3 cellular contexts compared by ENCODE assay signal in the genomic region with DNA sequence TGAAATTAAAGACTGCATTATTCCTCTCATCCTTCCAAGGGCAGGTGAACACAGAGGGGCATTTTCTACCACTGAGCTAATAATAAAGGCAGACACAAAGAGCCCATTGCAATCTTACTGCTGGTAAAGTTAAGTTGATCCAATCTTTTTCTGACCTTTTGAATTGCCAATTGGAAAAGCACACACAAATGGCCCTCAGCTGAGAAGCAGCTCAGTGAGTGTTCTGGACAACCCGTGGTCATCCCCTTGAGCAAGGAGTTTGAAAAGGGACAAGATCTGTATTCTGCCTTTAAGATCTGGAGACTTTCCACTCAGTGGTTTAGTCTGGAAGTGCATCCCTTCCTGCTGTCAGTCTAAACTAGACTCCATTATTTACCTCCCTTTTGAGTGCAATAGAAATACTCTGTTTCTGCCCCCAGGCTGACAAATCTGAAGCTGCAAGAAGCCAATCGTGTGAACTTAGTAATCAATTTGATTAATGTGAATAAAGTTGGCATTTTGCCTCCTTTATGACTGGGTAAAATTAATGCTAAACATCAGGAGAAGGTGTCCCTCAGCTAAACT.
TF ChIP-seq lines count a peak whose summit lies in the region.

No MANE protein-coding gene starts in this region.

TF ChIP-seq in SK-N-SH treated with all-trans-retinoic acid at 6 μM for 48 hours, 23 proteins besides CTCF, POLR2A, EP300 and RAD21 (continued from another document):
- TF ChIP-seq, protein P1, sequence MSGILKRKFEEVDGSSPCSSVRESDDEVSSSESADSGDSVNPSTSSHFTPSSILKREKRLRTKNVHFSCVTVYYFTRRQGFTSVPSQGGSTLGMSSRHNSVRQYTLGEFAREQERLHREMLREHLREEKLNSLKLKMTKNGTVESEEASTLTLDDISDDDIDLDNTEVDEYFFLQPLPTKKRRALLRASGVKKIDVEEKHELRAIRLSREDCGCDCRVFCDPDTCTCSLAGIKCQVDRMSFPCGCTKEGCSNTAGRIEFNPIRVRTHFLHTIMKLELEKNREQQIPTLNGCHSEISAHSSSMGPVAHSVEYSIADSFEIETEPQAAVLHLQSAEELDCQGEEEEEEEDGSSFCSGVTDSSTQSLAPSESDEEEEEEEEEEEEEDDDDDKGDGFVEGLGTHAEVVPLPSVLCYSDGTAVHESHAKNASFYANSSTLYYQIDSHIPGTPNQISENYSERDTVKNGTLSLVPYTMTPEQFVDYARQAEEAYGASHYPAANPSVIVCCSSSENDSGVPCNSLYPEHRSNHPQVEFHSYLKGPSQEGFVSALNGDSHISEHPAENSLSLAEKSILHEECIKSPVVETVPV (CRISPR knock-in tag; IDR thresholded peaks at IDR 0.05), result no peak
- TF ChIP-seq RARB (CRISPR knock-in tag; IDR thresholded peaks at IDR 0.05) (no peak), PPARA (CRISPR knock-in tag; IDR thresholded peaks at IDR 0.05; ENCODE audit: borderline replicate concordance) (no peak), OSR1 (CRISPR knock-in tag; IDR thresholded peaks at IDR 0.05) (no peak), ZNF70 (CRISPR knock-in tag; IDR thresholded peaks at IDR 0.05) (no peak)
- TF ChIP-seq, protein P2, sequence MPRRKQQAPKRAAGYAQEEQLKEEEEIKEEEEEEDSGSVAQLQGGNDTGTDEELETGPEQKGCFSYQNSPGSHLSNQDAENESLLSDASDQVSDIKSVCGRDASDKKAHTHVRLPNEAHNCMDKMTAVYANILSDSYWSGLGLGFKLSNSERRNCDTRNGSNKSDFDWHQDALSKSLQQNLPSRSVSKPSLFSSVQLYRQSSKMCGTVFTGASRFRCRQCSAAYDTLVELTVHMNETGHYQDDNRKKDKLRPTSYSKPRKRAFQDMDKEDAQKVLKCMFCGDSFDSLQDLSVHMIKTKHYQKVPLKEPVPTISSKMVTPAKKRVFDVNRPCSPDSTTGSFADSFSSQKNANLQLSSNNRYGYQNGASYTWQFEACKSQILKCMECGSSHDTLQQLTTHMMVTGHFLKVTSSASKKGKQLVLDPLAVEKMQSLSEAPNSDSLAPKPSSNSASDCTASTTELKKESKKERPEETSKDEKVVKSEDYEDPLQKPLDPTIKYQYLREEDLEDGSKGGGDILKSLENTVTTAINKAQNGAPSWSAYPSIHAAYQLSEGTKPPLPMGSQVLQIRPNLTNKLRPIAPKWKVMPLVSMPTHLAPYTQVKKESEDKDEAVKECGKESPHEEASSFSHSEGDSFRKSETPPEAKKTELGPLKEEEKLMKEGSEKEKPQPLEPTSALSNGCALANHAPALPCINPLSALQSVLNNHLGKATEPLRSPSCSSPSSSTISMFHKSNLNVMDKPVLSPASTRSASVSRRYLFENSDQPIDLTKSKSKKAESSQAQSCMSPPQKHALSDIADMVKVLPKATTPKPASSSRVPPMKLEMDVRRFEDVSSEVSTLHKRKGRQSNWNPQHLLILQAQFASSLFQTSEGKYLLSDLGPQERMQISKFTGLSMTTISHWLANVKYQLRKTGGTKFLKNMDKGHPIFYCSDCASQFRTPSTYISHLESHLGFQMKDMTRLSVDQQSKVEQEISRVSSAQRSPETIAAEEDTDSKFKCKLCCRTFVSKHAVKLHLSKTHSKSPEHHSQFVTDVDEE (CRISPR knock-in tag; IDR thresholded peaks at IDR 0.05), result no peak
- TF ChIP-seq, protein P3, sequence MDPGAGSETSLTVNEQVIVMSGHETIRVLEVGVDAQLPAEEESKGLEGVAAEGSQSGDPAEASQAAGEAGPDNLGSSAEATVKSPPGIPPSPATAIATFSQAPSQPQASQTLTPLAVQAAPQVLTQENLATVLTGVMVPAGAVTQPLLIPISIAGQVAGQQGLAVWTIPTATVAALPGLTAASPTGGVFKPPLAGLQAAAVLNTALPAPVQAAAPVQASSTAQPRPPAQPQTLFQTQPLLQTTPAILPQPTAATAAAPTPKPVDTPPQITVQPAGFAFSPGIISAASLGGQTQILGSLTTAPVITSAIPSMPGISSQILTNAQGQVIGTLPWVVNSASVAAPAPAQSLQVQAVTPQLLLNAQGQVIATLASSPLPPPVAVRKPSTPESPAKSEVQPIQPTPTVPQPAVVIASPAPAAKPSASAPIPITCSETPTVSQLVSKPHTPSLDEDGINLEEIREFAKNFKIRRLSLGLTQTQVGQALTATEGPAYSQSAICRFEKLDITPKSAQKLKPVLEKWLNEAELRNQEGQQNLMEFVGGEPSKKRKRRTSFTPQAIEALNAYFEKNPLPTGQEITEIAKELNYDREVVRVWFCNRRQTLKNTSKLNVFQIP (CRISPR knock-in tag; IDR thresholded peaks at IDR 0.05; ENCODE audit: borderline replicate concordance, low read depth), result no peak
TF ChIP-seq in SK-N-SH treated with all-trans-retinoic acid at 6 μM for 48 hours: peak in this region for 0.

TF ChIP-seq in SK-N-SH, 30 proteins besides CTCF, POLR2A, EP300 and RAD21 (continued from another document):
- TF ChIP-seq POLR2AphosphoS5 (IDR thresholded peaks at IDR 0.05; ENCODE audit: low read depth, low read length), result no peak
- TF ChIP-seq JUND (IDR thresholded peaks at IDR 0.05), result no peak
- no peak for TF ChIP-seq TEAD4 (IDR thresholded peaks at IDR 0.05; ENCODE audit: borderline replicate concordance, insufficient read depth)
- no peak for TF ChIP-seq MEF2A (IDR thresholded peaks at IDR 0.05; ENCODE audit: borderline replicate concordance, low read depth)
- TF ChIP-seq GABPA (IDR thresholded peaks at IDR 0.05; ENCODE audit: low read depth), result no peak
- no peak for TF ChIP-seq RXRA (IDR thresholded peaks at IDR 0.05; ENCODE audit: borderline replicate concordance, low read depth)
- TF ChIP-seq, protein P4, sequence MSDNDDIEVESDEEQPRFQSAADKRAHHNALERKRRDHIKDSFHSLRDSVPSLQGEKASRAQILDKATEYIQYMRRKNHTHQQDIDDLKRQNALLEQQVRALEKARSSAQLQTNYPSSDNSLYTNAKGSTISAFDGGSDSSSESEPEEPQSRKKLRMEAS (IDR thresholded peaks at IDR 0.05; ENCODE audit: low read depth), result no peak
- TF ChIP-seq ELF1 (IDR thresholded peaks at IDR 0.05), result no peak
- TF ChIP-seq SMC3 (IDR thresholded peaks at IDR 0.05; ENCODE audit: low read depth, low read length), result no peak
TF ChIP-seq in SK-N-SH: peak in this region for 0.

TF ChIP-seq in WTC11, 78 proteins besides CTCF, POLR2A, EP300 and RAD21 (continued from another document):
- TF ChIP-seq ZNF396 (CRISPR knock-in tag; IDR thresholded peaks at IDR 0.05; ENCODE audit: borderline replicate concordance) (no peak), NR3C1 (CRISPR knock-in tag; conservative IDR thresholded peaks at IDR 0.05; ENCODE audit: low read depth) (no peak), FOXP1 (CRISPR knock-in tag; IDR thresholded peaks at IDR 0.05; ENCODE audit: borderline replicate concordance) (no peak), ZNF317 (CRISPR knock-in tag; IDR thresholded peaks at IDR 0.05; ENCODE audit: borderline replicate concordance, low read depth) (no peak), HMGA2 (CRISPR knock-in tag; IDR thresholded peaks at IDR 0.05) (no peak), NR1H2 (CRISPR knock-in tag; IDR thresholded peaks at IDR 0.05) (no peak), RELA (CRISPR knock-in tag; IDR thresholded peaks at IDR 0.05; ENCODE audit: borderline replicate concordance) (no peak)
- TF ChIP-seq, protein P5, sequence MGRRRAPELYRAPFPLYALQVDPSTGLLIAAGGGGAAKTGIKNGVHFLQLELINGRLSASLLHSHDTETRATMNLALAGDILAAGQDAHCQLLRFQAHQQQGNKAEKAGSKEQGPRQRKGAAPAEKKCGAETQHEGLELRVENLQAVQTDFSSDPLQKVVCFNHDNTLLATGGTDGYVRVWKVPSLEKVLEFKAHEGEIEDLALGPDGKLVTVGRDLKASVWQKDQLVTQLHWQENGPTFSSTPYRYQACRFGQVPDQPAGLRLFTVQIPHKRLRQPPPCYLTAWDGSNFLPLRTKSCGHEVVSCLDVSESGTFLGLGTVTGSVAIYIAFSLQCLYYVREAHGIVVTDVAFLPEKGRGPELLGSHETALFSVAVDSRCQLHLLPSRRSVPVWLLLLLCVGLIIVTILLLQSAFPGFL (CRISPR knock-in tag; IDR thresholded peaks at IDR 0.05; ENCODE audit: borderline replicate concordance), result no peak
- TF ChIP-seq, protein P6, sequence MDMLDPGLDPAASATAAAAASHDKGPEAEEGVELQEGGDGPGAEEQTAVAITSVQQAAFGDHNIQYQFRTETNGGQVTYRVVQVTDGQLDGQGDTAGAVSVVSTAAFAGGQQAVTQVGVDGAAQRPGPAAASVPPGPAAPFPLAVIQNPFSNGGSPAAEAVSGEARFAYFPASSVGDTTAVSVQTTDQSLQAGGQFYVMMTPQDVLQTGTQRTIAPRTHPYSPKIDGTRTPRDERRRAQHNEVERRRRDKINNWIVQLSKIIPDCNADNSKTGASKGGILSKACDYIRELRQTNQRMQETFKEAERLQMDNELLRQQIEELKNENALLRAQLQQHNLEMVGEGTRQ (CRISPR knock-in tag; IDR thresholded peaks at IDR 0.05), result no peak
- TF ChIP-seq, protein P7, sequence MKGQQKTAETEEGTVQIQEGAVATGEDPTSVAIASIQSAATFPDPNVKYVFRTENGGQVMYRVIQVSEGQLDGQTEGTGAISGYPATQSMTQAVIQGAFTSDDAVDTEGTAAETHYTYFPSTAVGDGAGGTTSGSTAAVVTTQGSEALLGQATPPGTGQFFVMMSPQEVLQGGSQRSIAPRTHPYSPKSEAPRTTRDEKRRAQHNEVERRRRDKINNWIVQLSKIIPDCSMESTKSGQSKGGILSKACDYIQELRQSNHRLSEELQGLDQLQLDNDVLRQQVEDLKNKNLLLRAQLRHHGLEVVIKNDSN (CRISPR knock-in tag; IDR thresholded peaks at IDR 0.05), result no peak
- TF ChIP-seq, protein P8, sequence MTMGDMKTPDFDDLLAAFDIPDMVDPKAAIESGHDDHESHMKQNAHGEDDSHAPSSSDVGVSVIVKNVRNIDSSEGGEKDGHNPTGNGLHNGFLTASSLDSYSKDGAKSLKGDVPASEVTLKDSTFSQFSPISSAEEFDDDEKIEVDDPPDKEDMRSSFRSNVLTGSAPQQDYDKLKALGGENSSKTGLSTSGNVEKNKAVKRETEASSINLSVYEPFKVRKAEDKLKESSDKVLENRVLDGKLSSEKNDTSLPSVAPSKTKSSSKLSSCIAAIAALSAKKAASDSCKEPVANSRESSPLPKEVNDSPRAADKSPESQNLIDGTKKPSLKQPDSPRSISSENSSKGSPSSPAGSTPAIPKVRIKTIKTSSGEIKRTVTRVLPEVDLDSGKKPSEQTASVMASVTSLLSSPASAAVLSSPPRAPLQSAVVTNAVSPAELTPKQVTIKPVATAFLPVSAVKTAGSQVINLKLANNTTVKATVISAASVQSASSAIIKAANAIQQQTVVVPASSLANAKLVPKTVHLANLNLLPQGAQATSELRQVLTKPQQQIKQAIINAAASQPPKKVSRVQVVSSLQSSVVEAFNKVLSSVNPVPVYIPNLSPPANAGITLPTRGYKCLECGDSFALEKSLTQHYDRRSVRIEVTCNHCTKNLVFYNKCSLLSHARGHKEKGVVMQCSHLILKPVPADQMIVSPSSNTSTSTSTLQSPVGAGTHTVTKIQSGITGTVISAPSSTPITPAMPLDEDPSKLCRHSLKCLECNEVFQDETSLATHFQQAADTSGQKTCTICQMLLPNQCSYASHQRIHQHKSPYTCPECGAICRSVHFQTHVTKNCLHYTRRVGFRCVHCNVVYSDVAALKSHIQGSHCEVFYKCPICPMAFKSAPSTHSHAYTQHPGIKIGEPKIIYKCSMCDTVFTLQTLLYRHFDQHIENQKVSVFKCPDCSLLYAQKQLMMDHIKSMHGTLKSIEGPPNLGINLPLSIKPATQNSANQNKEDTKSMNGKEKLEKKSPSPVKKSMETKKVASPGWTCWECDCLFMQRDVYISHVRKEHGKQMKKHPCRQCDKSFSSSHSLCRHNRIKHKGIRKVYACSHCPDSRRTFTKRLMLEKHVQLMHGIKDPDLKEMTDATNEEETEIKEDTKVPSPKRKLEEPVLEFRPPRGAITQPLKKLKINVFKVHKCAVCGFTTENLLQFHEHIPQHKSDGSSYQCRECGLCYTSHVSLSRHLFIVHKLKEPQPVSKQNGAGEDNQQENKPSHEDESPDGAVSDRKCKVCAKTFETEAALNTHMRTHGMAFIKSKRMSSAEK (CRISPR knock-in tag; IDR thresholded peaks at IDR 0.05; ENCODE audit: borderline replicate concordance), result no peak
- TF ChIP-seq, protein P4 (CRISPR knock-in tag; IDR thresholded peaks at IDR 0.05), result no peak
- TF ChIP-seq, protein P9, sequence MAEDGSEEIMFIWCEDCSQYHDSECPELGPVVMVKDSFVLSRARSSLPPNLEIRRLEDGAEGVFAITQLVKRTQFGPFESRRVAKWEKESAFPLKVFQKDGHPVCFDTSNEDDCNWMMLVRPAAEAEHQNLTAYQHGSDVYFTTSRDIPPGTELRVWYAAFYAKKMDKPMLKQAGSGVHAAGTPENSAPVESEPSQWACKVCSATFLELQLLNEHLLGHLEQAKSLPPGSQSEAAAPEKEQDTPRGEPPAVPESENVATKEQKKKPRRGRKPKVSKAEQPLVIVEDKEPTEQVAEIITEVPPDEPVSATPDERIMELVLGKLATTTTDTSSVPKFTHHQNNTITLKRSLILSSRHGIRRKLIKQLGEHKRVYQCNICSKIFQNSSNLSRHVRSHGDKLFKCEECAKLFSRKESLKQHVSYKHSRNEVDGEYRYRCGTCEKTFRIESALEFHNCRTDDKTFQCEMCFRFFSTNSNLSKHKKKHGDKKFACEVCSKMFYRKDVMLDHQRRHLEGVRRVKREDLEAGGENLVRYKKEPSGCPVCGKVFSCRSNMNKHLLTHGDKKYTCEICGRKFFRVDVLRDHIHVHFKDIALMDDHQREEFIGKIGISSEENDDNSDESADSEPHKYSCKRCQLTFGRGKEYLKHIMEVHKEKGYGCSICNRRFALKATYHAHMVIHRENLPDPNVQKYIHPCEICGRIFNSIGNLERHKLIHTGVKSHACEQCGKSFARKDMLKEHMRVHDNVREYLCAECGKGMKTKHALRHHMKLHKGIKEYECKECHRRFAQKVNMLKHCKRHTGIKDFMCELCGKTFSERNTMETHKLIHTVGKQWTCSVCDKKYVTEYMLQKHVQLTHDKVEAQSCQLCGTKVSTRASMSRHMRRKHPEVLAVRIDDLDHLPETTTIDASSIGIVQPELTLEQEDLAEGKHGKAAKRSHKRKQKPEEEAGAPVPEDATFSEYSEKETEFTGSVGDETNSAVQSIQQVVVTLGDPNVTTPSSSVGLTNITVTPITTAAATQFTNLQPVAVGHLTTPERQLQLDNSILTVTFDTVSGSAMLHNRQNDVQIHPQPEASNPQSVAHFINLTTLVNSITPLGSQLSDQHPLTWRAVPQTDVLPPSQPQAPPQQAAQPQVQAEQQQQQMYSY (CRISPR knock-in tag; IDR thresholded peaks at IDR 0.05), result no peak
- TF ChIP-seq, protein P10, sequence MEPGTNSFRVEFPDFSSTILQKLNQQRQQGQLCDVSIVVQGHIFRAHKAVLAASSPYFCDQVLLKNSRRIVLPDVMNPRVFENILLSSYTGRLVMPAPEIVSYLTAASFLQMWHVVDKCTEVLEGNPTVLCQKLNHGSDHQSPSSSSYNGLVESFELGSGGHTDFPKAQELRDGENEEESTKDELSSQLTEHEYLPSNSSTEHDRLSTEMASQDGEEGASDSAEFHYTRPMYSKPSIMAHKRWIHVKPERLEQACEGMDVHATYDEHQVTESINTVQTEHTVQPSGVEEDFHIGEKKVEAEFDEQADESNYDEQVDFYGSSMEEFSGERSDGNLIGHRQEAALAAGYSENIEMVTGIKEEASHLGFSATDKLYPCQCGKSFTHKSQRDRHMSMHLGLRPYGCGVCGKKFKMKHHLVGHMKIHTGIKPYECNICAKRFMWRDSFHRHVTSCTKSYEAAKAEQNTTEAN (CRISPR knock-in tag; IDR thresholded peaks at IDR 0.05), result no peak
TF ChIP-seq in WTC11: peak in this region for 0.
